21 cellular contexts compared by ENCODE assay signal in genomic region chr1:175521265-175522040, GRCh38.
DNase-seq lines count a peak whose midpoint lies in the region; FAIRE-seq and TF ChIP-seq lines count a peak whose summit lies in the region.
"Had no signal": no experiment of that assay in that cellular context is flagged by ENCODE, and none has a peak within 500 bp of the region (broad histone marks: within the 10 kb centered on the region; RNA-seq: fewer than 3 reads in every experiment).

No MANE protein-coding gene starts in this region.

- no peaks in the 10 kb centered on the region for H3K36me3 ChIP-seq in spleen
- no peaks in the 10 kb centered on the region for H3K36me3 ChIP-seq in kidney (ENCODE audit: control insufficient read depth in 1 of 2, insufficient read depth in 2 of 2, low read length in 2 of 2)
- H3K36me3 ChIP-seq in BE2C: no peaks in the 10 kb centered on the region
- H3K36me3 ChIP-seq: prostate gland had no signal

- peaks cover 0 to 4% (median 4%) of the 10 kb centered on the region in 3 donors for H3K36me3 Mint-ChIP-seq in immature natural killer cell
- H3K36me3 Mint-ChIP-seq: activated naive CD8-positive, alpha-beta T cell treated with anti-CD3 and anti-CD28 coated beads for 36 hours had no signal

- intact Hi-C loops in spleen (cut with DNase I; ENCODE audit: low total_unique reads) (no loop called here), kidney (cut with DNase I) (no loop called here)

- no peak for FAIRE-seq in kidney (lab: Jason Lieb, UNC)
- FAIRE-seq: A204.1, TTC549 had no signal

- peaks cover 23 to 40% of the 10 kb centered on the region in 2 donors for H3K4me1 Mint-ChIP-seq in immature natural killer cell
- H3K4me1 Mint-ChIP-seq: activated naive CD8-positive, alpha-beta T cell treated with anti-CD3 and anti-CD28 coated beads for 36 hours; neural crest cell had no signal

- H3K4me3 ChIP-seq in spleen (no peak overlapping the region), kidney (ENCODE audit: low read length in 2 of 2) (no peak overlapping the region), BE2C (ENCODE audit: low read depth, low read length) (no peak overlapping the region)
- H3K4me3 ChIP-seq: prostate gland, smooth muscle cell had no signal

- peaks cover 0 to 4% (median 0%) of the 10 kb centered on the region in 6 donors for H3K9me3 Mint-ChIP-seq in immature natural killer cell
- H3K9me3 Mint-ChIP-seq: activated naive CD8-positive, alpha-beta T cell treated with anti-CD3 and anti-CD28 coated beads for 36 hours; neural crest cell had no signal

- H3K4me3 Mint-ChIP-seq in immature natural killer cell: peak overlapping the region in 1 of 5 donors; percentile 56
- H3K4me3 Mint-ChIP-seq: activated naive CD8-positive, alpha-beta T cell treated with anti-CD3 and anti-CD28 coated beads for 36 hours; HFFc6; neural crest cell had no signal

- 61 to 83% (median 78%) methylated on average over 5 of the region's 5 CpGs for WGBS in spleen, 5 donors

- H3K27me3 ChIP-seq in spleen (replicated peaks in 1 of 7) (no peaks in the 10 kb centered on the region), BE2C (no peaks in the 10 kb centered on the region)

- no peak for TF ChIP-seq POLR2A in spleen (IDR thresholded peaks at IDR 0.05)

- no peak for TF ChIP-seq CTCF in spleen (IDR thresholded peaks at IDR 0.05 in 8 of 11, conservative IDR thresholded peaks at IDR 0.05 in 3 of 11)
- TF ChIP-seq CTCF in kidney (IDR thresholded peaks at IDR 0.05; ENCODE audit: borderline replicate concordance, extremely low read depth, insufficient read depth): no peak
- no peak for TF ChIP-seq CTCF in BE2C (IDR thresholded peaks at IDR 0.05; ENCODE audit: low read depth, low read length)

- peak overlapping the region in 5 of 6 donors; percentile 12 to 59 (median 35) for H3K27ac Mint-ChIP-seq in immature natural killer cell
- H3K27ac Mint-ChIP-seq: activated naive CD8-positive, alpha-beta T cell treated with anti-CD3 and anti-CD28 coated beads for 36 hours; HFFc6 had no signal

- peaks cover 0 to 15% (median 12%) of the 10 kb centered on the region in 8 donors for H3K9me3 ChIP-seq in spleen
- no peaks in the 10 kb centered on the region for H3K9me3 ChIP-seq in kidney (ENCODE audit: control insufficient read depth in 1 of 2, low read length in 2 of 2)
- H3K9me3 ChIP-seq in BE2C: no peaks in the 10 kb centered on the region
- H3K9me3 ChIP-seq: prostate gland had no signal

- H3K9ac ChIP-seq in kidney (ENCODE audit: low read length in 2 of 2): no peak overlapping the region

- H3K27me3 Mint-ChIP-seq in immature natural killer cell (ENCODE audit: low read depth in 3 of 3): peaks cover 0 to 2% (median 2%) of the 10 kb centered on the region in 3 donors

- H3K4me1 ChIP-seq in spleen: peaks cover 0 to 17% (median 9%) of the 10 kb centered on the region in 6 donors
- no peaks in the 10 kb centered on the region for H3K4me1 ChIP-seq in kidney (ENCODE audit: control insufficient read depth in 1 of 2, insufficient read depth in 1 of 2, low read depth in 1 of 2, low read length in 2 of 2)
- no peaks in the 10 kb centered on the region for H3K4me1 ChIP-seq in BE2C
- H3K4me1 ChIP-seq: prostate gland had no signal

- H3K27ac ChIP-seq in spleen (peak overlapping the region in 6 of 8 donors; percentile 19 to 47 (median 36)), kidney (ENCODE audit: low read depth in 2 of 2, low read length in 2 of 2) (no peak overlapping the region)
- H3K27ac ChIP-seq: prostate gland had no signal

- DNase-seq in NOMO-1 treated with DMSO at 0.1 percent for 48 hours (lab: John Stamatoyannopoulos, UW; ENCODE audit: unreplicated experiment) (peak; percentile 28), NOMO-1 treated with dmso at 0.1 percent for 144 hours (lab: John Stamatoyannopoulos, UW; ENCODE audit: unreplicated experiment) (no peak), NCI-H69 (lab: John Stamatoyannopoulos, UW) (peak; percentile 17), immature natural killer cell (no peak), spleen (no peak), kidney (no peak), BE2C (no peak)
- DNase-seq in stimulated activated naive CD4-positive, alpha-beta T cell treated with Interleukin-2 at 50 U/mL for 16 hours (lab: John Stamatoyannopoulos, UW): no peak
- DNase-seq: activated CD4-positive, alpha-beta T cell treated with anti-CD3 and anti-CD28 coated beads for 48 hours; activated naive CD8-positive, alpha-beta T cell treated with anti-CD3 and anti-CD28 coated beads for 36 hours; HFFc6; left cardiac atrium; midbrain; NCI-H1694; NK-92 treated with Interleukin-12 subunit alpha and Interleukin-12 subunit beta, amount 100 ng/mL, for 24 hours; stimulated activated CD4-positive, alpha-beta T cell treated with anti-CD3 and anti-CD28 coated beads, Interleukin-4, amount 100 ng/mL, for 4 hours had no signal

Comparison
In these comparisons a context has a peak if more than half of its experiments do, and no peak if none do; other contexts are left out.
1. DNase-seq: peak in NOMO-1 treated with DMSO at 0.1 percent for 48 hours (single experiment) and NCI-H69 (single experiment); none in NOMO-1 treated with dmso at 0.1 percent for 144 hours (single experiment), immature natural killer cell (0 of 3), spleen (single experiment), kidney (single experiment), BE2C (single experiment) and stimulated activated naive CD4-positive, alpha-beta T cell treated with Interleukin-2 at 50 U/mL for 16 hours (single experiment).
2. H3K27ac ChIP-seq: peak in spleen (6 of 8); none in kidney (0 of 2).